ENCODE assay signal across 15 cellular contexts in the genomic region with DNA sequence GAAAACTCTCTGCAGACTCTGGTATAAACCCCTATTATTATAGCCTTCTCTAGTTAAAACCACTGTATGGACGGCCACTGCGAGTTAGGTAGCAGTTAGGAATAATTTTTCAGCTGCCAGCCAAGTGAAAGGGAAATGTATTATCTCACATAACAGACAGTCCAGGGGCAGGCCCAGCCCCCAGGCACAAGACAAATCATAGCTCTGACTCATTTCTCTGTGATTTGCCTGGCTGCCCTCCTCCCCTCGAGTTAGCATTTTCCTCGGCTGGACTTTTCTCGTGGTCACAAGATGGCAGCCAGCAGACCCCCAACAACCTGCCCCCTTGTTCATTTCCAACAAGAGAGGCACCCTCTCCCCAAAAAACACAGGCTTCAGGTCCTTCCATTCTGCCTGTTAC. TPM values are rescaled to one million over a fixed set of nuclear protein-coding genes. Genes with fewer than 3 reads are reported as not detected.
DNase-seq lines count a peak whose midpoint lies in the region; ATAC-seq and TF ChIP-seq lines count a peak whose summit lies in the region.
"Had no signal": no experiment of that assay in that cellular context is flagged by ENCODE, and none has a peak within 500 bp of the region (broad histone marks: within the 10 kb centered on the region; RNA-seq: fewer than 3 reads in every experiment).

No MANE protein-coding gene starts in this region.

- H3K9me3 Mint-ChIP-seq in CD8-positive, alpha-beta T cell: peaks cover 7% of the 10 kb centered on the region
- H3K9me3 Mint-ChIP-seq in activated naive CD4-positive, alpha-beta T cell treated with anti-CD3 and anti-CD28 coated beads, Interleukin-2, amount 50 U/mL, for 72 hours: peaks cover 0 to 3% of the 10 kb centered on the region in 2 donors

- no peak overlapping the region for H2AFZ ChIP-seq in trophoblast cell (ENCODE audit: insufficient read depth, low read length, poor library complexity)

- CTCF ChIA-PET in CD8-positive, alpha-beta T cell (lab: Charles Lee): no interaction called here

- intact Hi-C loops in CD8-positive, alpha-beta T cell (cut with DNase I, micrococcal nuclease): no loop called here

- H3K27ac ChIP-seq in SJSA1: peak overlapping the region; percentile 70
- peak overlapping the region; percentile 12 for H3K27ac ChIP-seq in trophoblast cell (ENCODE audit: low read depth, low read length)
- H3K27ac ChIP-seq in CD8-positive, alpha-beta T cell (ENCODE audit: low read depth, low read length): no peak overlapping the region

- POLR2A ChIA-PET in CD8-positive, alpha-beta T cell (lab: Charles Lee): no interaction called here

- no peak for ATAC-seq in CD8-positive, alpha-beta T cell
- no peak for ATAC-seq in GM21576 (IDR thresholded peaks at IDR 0.05; ENCODE audit: unreplicated experiment)
- no peak for ATAC-seq in activated naive CD4-positive, alpha-beta T cell treated with anti-CD3 and anti-CD28 coated beads, Interleukin-2, amount 50 U/mL, for 72 hours

- no peak overlapping the region for H3K23ac ChIP-seq in trophoblast cell (ENCODE audit: low read length)

- H3K36me3 Mint-ChIP-seq in CD8-positive, alpha-beta T cell: no peaks in the 10 kb centered on the region
- no peaks in the 10 kb centered on the region for H3K36me3 Mint-ChIP-seq in activated naive CD4-positive, alpha-beta T cell treated with anti-CD3 and anti-CD28 coated beads, Interleukin-2, amount 50 U/mL, for 72 hours
- H3K36me3 Mint-ChIP-seq: activated naive CD4-positive, alpha-beta T cell treated with anti-CD3 and anti-CD28 coated beads, Interleukin-2, amount 50 U/mL, for 24 hours; CD4-positive, alpha-beta memory T cell had no signal

- H2BK120ac ChIP-seq in trophoblast cell (ENCODE audit: insufficient read depth, low read length, poor library complexity): peak overlapping the region; percentile 87

- H3K4me1 ChIP-seq in SJSA1 (replicated peaks): peaks cover 31% of the 10 kb centered on the region
- peaks cover 26 to 31% of the 10 kb centered on the region in 2 experiments for H3K4me1 ChIP-seq in trophoblast cell (ENCODE audit: control insufficient read depth in 1 of 2, insufficient read depth in 2 of 2, low read length in 2 of 2)
- H3K4me1 ChIP-seq in CD8-positive, alpha-beta T cell (ENCODE audit: insufficient read depth, low read length): no peaks in the 10 kb centered on the region

- no peak overlapping the region for H4K12ac ChIP-seq in trophoblast cell (ENCODE audit: low read depth, low read length)

- no peaks in the 10 kb centered on the region for H3K27me3 ChIP-seq in SJSA1 (replicated peaks)
- H3K27me3 ChIP-seq in trophoblast cell (ENCODE audit: insufficient read depth, low read length): no peaks in the 10 kb centered on the region
- H3K27me3 ChIP-seq in CD8-positive, alpha-beta T cell (ENCODE audit: insufficient read depth, low read length): no peaks in the 10 kb centered on the region

- H3K4ac ChIP-seq in trophoblast cell (ENCODE audit: low read depth, low read length): no peak overlapping the region

- H3K4me3 ChIP-seq in SJSA1 (no peak overlapping the region), fibroblast of mammary gland (ENCODE audit: control insufficient read depth, low read depth, low read length) (no peak overlapping the region), trophoblast cell (ENCODE audit: low read depth, low read length) (no peak overlapping the region)
- no peak overlapping the region for H3K4me3 ChIP-seq in CD8-positive, alpha-beta T cell (ENCODE audit: low read depth, low read length)

- H3K9ac ChIP-seq in trophoblast cell (ENCODE audit: low read length): no peak overlapping the region

- H4K91ac ChIP-seq in trophoblast cell (ENCODE audit: low read depth, low read length): peak overlapping the region; percentile 92

- TF ChIP-seq CTCF in fibroblast of mammary gland (conservative IDR thresholded peaks at IDR 0.05; ENCODE audit: control insufficient read depth, insufficient read depth, low read depth, low read length): no peak
- TF ChIP-seq CTCF in CD8-positive, alpha-beta T cell (IDR thresholded peaks at IDR 0.05): no peak

- H3K14ac ChIP-seq in trophoblast cell (ENCODE audit: low read length): peak overlapping the region; percentile 22

- no CpG with 5 or more reads among the region's 5 CpGs for WGBS in trophoblast cell (ENCODE audit: extremely low coverage, insufficient coverage, insufficient read length)

- H2AK5ac ChIP-seq in trophoblast cell (ENCODE audit: low read length): no peak overlapping the region

- H4K8ac ChIP-seq in trophoblast cell (ENCODE audit: low read depth, low read length): peak overlapping the region; percentile 23

- H3K18ac ChIP-seq in trophoblast cell (ENCODE audit: low read length): no peak overlapping the region

- DNase-seq in EL (peak; percentile 91), SJSA1 (ENCODE audit: low read depth in 1 of 2, low spot score in 2 of 2) (peak; percentile 61 to 72), fibroblast of mammary gland (ENCODE audit: low read depth) (peak; percentile 61), trophoblast cell (peak; percentile 80 to 86), pons (ENCODE audit: low spot score) (no peak)
- no peak for DNase-seq in CD8-positive, alpha-beta T cell
- no peak for DNase-seq in activated naive CD4-positive, alpha-beta T cell treated with anti-CD3 and anti-CD28 coated beads, Interleukin-2, amount 50 U/mL, for 72 hours (ENCODE audit: low spot score in 2 of 2)
- DNase-seq: activated CD4-positive, alpha-beta memory T cell treated with anti-CD3 and anti-CD28 coated beads, Interleukin-2, amount 10 ng/mL, durations not matched to agents 7 days and 5 days; CD4-positive, alpha-beta memory T cell; NCI-H524 treated with DMSO at 0.1 percent for 48 hours; SW 1271 had no signal

- H3K36me3 ChIP-seq in SJSA1 (no peaks in the 10 kb centered on the region), trophoblast cell (ENCODE audit: control insufficient read depth in 1 of 2, insufficient read depth in 2 of 2, low read length in 2 of 2) (no peaks in the 10 kb centered on the region)
- no peaks in the 10 kb centered on the region for H3K36me3 ChIP-seq in CD8-positive, alpha-beta T cell (ENCODE audit: insufficient read depth, low read length)

- H3K9me3 ChIP-seq in SJSA1 (replicated peaks) (no peaks in the 10 kb centered on the region; the same call in 1 of the 2 replicates), trophoblast cell (ENCODE audit: insufficient read depth, low read depth, low read length) (no peaks in the 10 kb centered on the region)
- H3K9me3 ChIP-seq in CD8-positive, alpha-beta T cell (ENCODE audit: low read length): no peaks in the 10 kb centered on the region

- peak overlapping the region; percentile 44 for H2BK5ac ChIP-seq in trophoblast cell (ENCODE audit: low read depth, low read length, poor library complexity)

- peaks cover 3% of the 10 kb centered on the region for H3K79me2 ChIP-seq in trophoblast cell (ENCODE audit: control insufficient read depth, insufficient read depth, low read length, poor library complexity)

- H3K79me1 ChIP-seq in trophoblast cell (ENCODE audit: low read length): peaks cover 29% of the 10 kb centered on the region

- peaks cover 2% of the 10 kb centered on the region for H3K27me3 Mint-ChIP-seq in CD8-positive, alpha-beta T cell (ENCODE audit: low read depth)

- no peak overlapping the region for H3K4me2 ChIP-seq in trophoblast cell (ENCODE audit: low read length)

- no peaks in the 10 kb centered on the region for H3K4me1 Mint-ChIP-seq in CD8-positive, alpha-beta T cell (ENCODE audit: low read depth)
- H3K4me1 Mint-ChIP-seq: activated CD4-positive, alpha-beta memory T cell treated with anti-CD3 and anti-CD28 coated beads, Interleukin-2, amount 10 ng/mL, durations not matched to agents 7 days and 5 days; activated naive CD4-positive, alpha-beta T cell treated with anti-CD3 and anti-CD28 coated beads, Interleukin-2, amount 50 U/mL, for 24 hours; CD4-positive, alpha-beta memory T cell had no signal

- H3K27ac Mint-ChIP-seq in CD8-positive, alpha-beta T cell: no peak overlapping the region
- H3K27ac Mint-ChIP-seq in activated naive CD4-positive, alpha-beta T cell treated with anti-CD3 and anti-CD28 coated beads, Interleukin-2, amount 50 U/mL, for 72 hours: no peak overlapping the region
- H3K27ac Mint-ChIP-seq: activated CD4-positive, alpha-beta memory T cell treated with anti-CD3 and anti-CD28 coated beads, Interleukin-2, amount 10 ng/mL, durations not matched to agents 7 days and 5 days; activated naive CD4-positive, alpha-beta T cell treated with anti-CD3 and anti-CD28 coated beads, Interleukin-2, amount 50 U/mL, for 24 hours; CD4-positive, alpha-beta memory T cell had no signal

- no peak overlapping the region for H2BK12ac ChIP-seq in trophoblast cell (ENCODE audit: low read length)

- H3K4me3 Mint-ChIP-seq in CD8-positive, alpha-beta T cell: no peak overlapping the region
- H3K4me3 Mint-ChIP-seq: activated CD4-positive, alpha-beta memory T cell treated with anti-CD3 and anti-CD28 coated beads, Interleukin-2, amount 10 ng/mL, durations not matched to agents 7 days and 5 days; activated naive CD4-positive, alpha-beta T cell treated with anti-CD3 and anti-CD28 coated beads, Interleukin-2, amount 50 U/mL, for 24 hours; CD4-positive, alpha-beta memory T cell had no signal

RNA-seq across cellular contexts. Expression of gene VIT, which starts 10.5 kb away (rescaled TPM):
- 0.31 and 1.1 TPM in 2 replicates for total RNA-seq in SJSA1 (2014; rRNA removed; shearing (Covaris generic))
- polyA plus RNA-seq in trophoblast cell (2013): 3.1 and 3.4 TPM in 2 replicates
- not detected for total RNA-seq in CD8-positive, alpha-beta T cell
- total RNA-seq in activated naive CD4-positive, alpha-beta T cell treated with anti-CD3 and anti-CD28 coated beads, Interleukin-2, amount 50 U/mL, for 72 hours: not detected
- total RNA-seq: activated CD4-positive, alpha-beta memory T cell treated with anti-CD3 and anti-CD28 coated beads, Interleukin-2, amount 10 ng/mL, durations not matched to agents 7 days and 5 days; CD4-positive, alpha-beta memory T cell; kidney epithelial cell; temporal lobe had no signal
- polyA plus RNA-seq: CD4-positive, alpha-beta memory T cell had no signal

Comparison
In these comparisons a context has a peak if more than half of its experiments do, and no peak if none do; other contexts are left out.
1. DNase-seq: peak in EL (single experiment), SJSA1 (2 of 2), fibroblast of mammary gland (single experiment) and trophoblast cell (2 of 2); none in CD8-positive, alpha-beta T cell (0 of 7), pons (single experiment) and activated naive CD4-positive, alpha-beta T cell treated with anti-CD3 and anti-CD28 coated beads, Interleukin-2, amount 50 U/mL, for 72 hours (0 of 2).